ENCODE assay signal across 15 cellular contexts in genomic region chr3:108835101-108835500, GRCh38. TPM values are rescaled to one million over a fixed set of nuclear protein-coding genes. Genes with fewer than 3 reads are reported as not detected.
DNase-seq lines count a peak whose midpoint lies in the region; ATAC-seq and TF ChIP-seq lines count a peak whose summit lies in the region.
"Had no signal": no experiment of that assay in that cellular context is flagged by ENCODE, and none has a peak within 500 bp of the region (broad histone marks: within the 10 kb centered on the region; RNA-seq: fewer than 3 reads in every experiment).

No MANE protein-coding gene starts in this region.

- peak; percentile 23 for DNase-seq in activated CD8-positive, alpha-beta memory T cell treated with anti-CD3 and anti-CD28 coated beads, Interleukin-2, amount 50 U/mL, for 1 hour (ENCODE audit: extremely low read depth)
- no peak for DNase-seq in activated CD8-positive, alpha-beta memory T cell treated with anti-CD3 and anti-CD28 coated beads for 24 hours
- peak; percentile 66 for DNase-seq in activated naive CD4-positive, alpha-beta T cell treated with anti-CD3 and anti-CD28 coated beads for 36 hours
- DNase-seq in natural killer cell treated with Interleukin-12 subunit alpha and Interleukin-12 subunit beta and Interleukin-15 and Interleukin-18, amount 100 ng/mL, for 72 hours (ENCODE audit: low spot score), result no peak
- no peak for DNase-seq in esophagus muscularis mucosa (ENCODE audit: extremely low spot score)
- DNase-seq: dorsolateral prefrontal cortex, nucleus accumbens, upper lobe of left lung had no signal

- H3K4me1 Mint-ChIP-seq in activated naive CD4-positive, alpha-beta T cell treated with anti-CD3 and anti-CD28 coated beads for 36 hours (ENCODE audit: low read depth), result peaks cover 77% of the 10 kb centered on the region
- H3K4me1 Mint-ChIP-seq in natural killer cell treated with Interleukin-12 subunit alpha and Interleukin-12 subunit beta and Interleukin-15 and Interleukin-18, amount 100 ng/mL, for 72 hours (ENCODE audit: low read depth in 2 of 2), result peaks cover 7 to 9% of the 10 kb centered on the region in 2 donors
- H3K4me1 Mint-ChIP-seq: memory B cell had no signal

- peaks cover 17% of the 10 kb centered on the region for H3K36me3 Mint-ChIP-seq in activated naive CD4-positive, alpha-beta T cell treated with anti-CD3 and anti-CD28 coated beads for 36 hours (ENCODE audit: low read depth)
- H3K36me3 Mint-ChIP-seq in natural killer cell treated with Interleukin-12 subunit alpha and Interleukin-12 subunit beta and Interleukin-15 and Interleukin-18, amount 100 ng/mL, for 72 hours, result no peaks in the 10 kb centered on the region
- H3K36me3 Mint-ChIP-seq: memory B cell had no signal

- 54% methylated on average over 2 of the region's 2 CpGs for whole genome bisulfite sequencing in esophagus muscularis mucosa

- H3K4me3 Mint-ChIP-seq in activated naive CD4-positive, alpha-beta T cell treated with anti-CD3 and anti-CD28 coated beads for 36 hours, result peak overlapping the region; percentile 81
- H3K4me3 Mint-ChIP-seq in natural killer cell treated with Interleukin-12 subunit alpha and Interleukin-12 subunit beta and Interleukin-15 and Interleukin-18, amount 100 ng/mL, for 72 hours, result no peak overlapping the region
- H3K4me3 Mint-ChIP-seq: memory B cell had no signal

- H3K27ac Mint-ChIP-seq in activated naive CD4-positive, alpha-beta T cell treated with anti-CD3 and anti-CD28 coated beads for 36 hours, result peak overlapping the region; percentile 93
- peak overlapping the region; percentile 41 to 59 for H3K27ac Mint-ChIP-seq in natural killer cell treated with Interleukin-12 subunit alpha and Interleukin-12 subunit beta and Interleukin-15 and Interleukin-18, amount 100 ng/mL, for 72 hours
- H3K27ac Mint-ChIP-seq: memory B cell had no signal

- H3K9me3 ChIP-seq in KOPT-K1 (ENCODE audit: insufficient read depth, low read length, poor library complexity, severe bottlenecking), result no peaks in the 10 kb centered on the region
- no peaks in the 10 kb centered on the region for H3K9me3 ChIP-seq in esophagus muscularis mucosa
- H3K9me3 ChIP-seq: upper lobe of left lung had no signal

- H3K27me3 Mint-ChIP-seq in activated naive CD4-positive, alpha-beta T cell treated with anti-CD3 and anti-CD28 coated beads for 36 hours (ENCODE audit: low read depth), result no peaks in the 10 kb centered on the region
- H3K27me3 Mint-ChIP-seq in natural killer cell treated with Interleukin-12 subunit alpha and Interleukin-12 subunit beta and Interleukin-15 and Interleukin-18, amount 100 ng/mL, for 72 hours, result peaks cover 0 to 13% of the 10 kb centered on the region in 2 donors

- no peak overlapping the region for H3K4me3 ChIP-seq in esophagus muscularis mucosa
- H3K4me3 ChIP-seq: dorsolateral prefrontal cortex, smooth muscle cell, upper lobe of left lung had no signal

- H3K4me1 ChIP-seq in esophagus muscularis mucosa, result no peaks in the 10 kb centered on the region
- H3K4me1 ChIP-seq: upper lobe of left lung had no signal

- H3K36me3 ChIP-seq in KOPT-K1 (ENCODE audit: insufficient read depth, low read length) (peaks cover 90% of the 10 kb centered on the region), esophagus muscularis mucosa (no peaks in the 10 kb centered on the region)
- H3K36me3 ChIP-seq: upper lobe of left lung had no signal

- ATAC-seq in natural killer cell treated with Interleukin-12 subunit alpha and Interleukin-12 subunit beta and Interleukin-15 and Interleukin-18, amount 100 ng/mL, for 72 hours, result peak; percentile 53 to 80
- ATAC-seq in GM21717 (IDR thresholded peaks at IDR 0.05; ENCODE audit: unreplicated experiment) (no peak), HG03565 (IDR thresholded peaks at IDR 0.05; ENCODE audit: unreplicated experiment) (no peak)
- ATAC-seq: SK-N-SH treated with all-trans-retinoic acid at 6 μM for 48 hours had no signal

- no peak for TF ChIP-seq EP300 in esophagus muscularis mucosa (IDR thresholded peaks at IDR 0.05)

- intact Hi-C loops in activated naive CD4-positive, alpha-beta T cell treated with anti-CD3 and anti-CD28 coated beads for 36 hours (cut with micrococcal nuclease), result loop anchor here (1.0 to 10.0 kb wide), 8 partner anchors 10 to 1400 kb away; partner anchors contain the start of genes CIP2A, DZIP3 and IFT57
- intact Hi-C loops in esophagus muscularis mucosa (cut with DNase I), result no loop called here

- H3K27ac ChIP-seq in KOPT-K1 (ENCODE audit: low read depth, low read length, poor library complexity, severe bottlenecking) (peak overlapping the region; percentile 30), esophagus muscularis mucosa (replicated peaks in 1 of 4) (no peak overlapping the region)
- H3K27ac ChIP-seq: dorsolateral prefrontal cortex, upper lobe of left lung had no signal

- TF ChIP-seq POLR2A in esophagus muscularis mucosa (IDR thresholded peaks at IDR 0.05; ENCODE audit: low read depth), result no peak

- TF ChIP-seq CTCF in esophagus muscularis mucosa (IDR thresholded peaks at IDR 0.05), result no peak

- CTCF ChIA-PET in activated naive CD4-positive, alpha-beta T cell treated with anti-CD3 and anti-CD28 coated beads for 36 hours (lab: Charles Lee), result interaction anchor here (0.8 to 7.5 kb wide), 4 partner anchors 11 to 80 kb away, joined by 4 to 52 read pairs (median 6); no protein-coding TSS in a partner anchor

- H3K27me3 ChIP-seq in esophagus muscularis mucosa, result no peaks in the 10 kb centered on the region
- H3K27me3 ChIP-seq: upper lobe of left lung had no signal

- H3K9me3 Mint-ChIP-seq in activated naive CD4-positive, alpha-beta T cell treated with anti-CD3 and anti-CD28 coated beads for 36 hours, result no peaks in the 10 kb centered on the region
- no peaks in the 10 kb centered on the region for H3K9me3 Mint-ChIP-seq in natural killer cell treated with Interleukin-12 subunit alpha and Interleukin-12 subunit beta and Interleukin-15 and Interleukin-18, amount 100 ng/mL, for 72 hours
- H3K9me3 Mint-ChIP-seq: memory B cell had no signal

RNA-seq across cellular contexts. Expression of gene TRAT1, which starts 12.5 kb away (rescaled TPM):
- 10 to 100 TPM; 17.7 to 19.8 TPM for total RNA-seq in activated naive CD4-positive, alpha-beta T cell treated with anti-CD3 and anti-CD28 coated beads for 36 hours
- total RNA-seq in natural killer cell treated with Interleukin-12 subunit alpha and Interleukin-12 subunit beta and Interleukin-15 and Interleukin-18, amount 100 ng/mL, for 72 hours, result 1 to 10 TPM; 2.7 to 3.0 TPM
- under 1 TPM in 2 of 4 donors, not detected in 2; 0.17 to 0.26 TPM for total RNA-seq in esophagus muscularis mucosa
- total RNA-seq: astrocyte, smooth muscle cell had no signal

Comparison
In these comparisons a context has a peak if more than half of its experiments do, and no peak if none do; other contexts are left out.
1. DNase-seq: peak in activated CD8-positive, alpha-beta memory T cell treated with anti-CD3 and anti-CD28 coated beads, Interleukin-2, amount 50 U/mL, for 1 hour (single experiment) and activated naive CD4-positive, alpha-beta T cell treated with anti-CD3 and anti-CD28 coated beads for 36 hours (single experiment); none in activated CD8-positive, alpha-beta memory T cell treated with anti-CD3 and anti-CD28 coated beads for 24 hours (single experiment), natural killer cell treated with Interleukin-12 subunit alpha and Interleukin-12 subunit beta and Interleukin-15 and Interleukin-18, amount 100 ng/mL, for 72 hours (single experiment) and esophagus muscularis mucosa (single experiment).
2. ATAC-seq: peak in natural killer cell treated with Interleukin-12 subunit alpha and Interleukin-12 subunit beta and Interleukin-15 and Interleukin-18, amount 100 ng/mL, for 72 hours (2 of 2); none in GM21717 (single experiment) and HG03565 (single experiment).
3. RNA of gene TRAT1, which starts 12.5 kb away (total RNA-seq): 17.7 to 19.8 TPM in activated naive CD4-positive, alpha-beta T cell treated with anti-CD3 and anti-CD28 coated beads for 36 hours; 2.7 to 3.0 TPM in natural killer cell treated with Interleukin-12 subunit alpha and Interleukin-12 subunit beta and Interleukin-15 and Interleukin-18, amount 100 ng/mL, for 72 hours and 0.17 to 0.26 TPM in esophagus muscularis mucosa; every median in the first group is over 4 times any median in the second.